1 cellular context compared by ENCODE assay signal in the genomic region with DNA sequence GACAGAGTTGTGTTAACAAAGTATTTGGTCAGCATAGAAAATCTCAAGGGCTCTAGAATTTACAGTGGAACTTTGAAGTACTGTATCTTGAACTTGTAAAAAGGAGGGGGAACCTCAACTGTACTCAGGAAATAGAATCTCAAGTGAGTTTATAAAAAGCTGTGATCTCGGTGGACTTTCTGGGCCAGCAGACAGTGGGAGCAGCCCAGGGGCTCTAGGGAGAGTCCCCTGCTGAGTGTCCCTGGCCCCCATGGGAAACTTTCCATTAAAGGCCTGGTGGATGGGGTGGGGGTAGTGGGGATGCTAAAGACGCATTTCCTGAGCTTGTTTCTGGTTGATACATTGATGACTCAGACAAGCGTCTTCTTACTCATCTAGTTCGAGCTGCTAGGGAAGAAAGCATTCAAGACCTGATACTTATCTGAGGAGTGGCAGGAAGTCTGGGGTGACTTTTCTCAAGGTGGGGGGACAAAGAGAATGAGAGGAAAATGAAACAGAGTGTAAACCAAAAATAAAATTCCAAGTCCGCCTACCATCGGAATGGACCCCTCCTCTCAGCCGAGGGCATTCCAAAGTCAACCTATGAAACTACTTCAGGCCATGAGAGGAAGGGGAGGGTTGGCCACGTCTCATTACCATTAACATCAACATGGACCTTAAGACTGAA.
A peak's percentile ranks its signal among the peaks of the same experiment; 100 is the strongest.
TF ChIP-seq lines count a peak whose summit lies in the region.

No MANE protein-coding gene starts in this region.

TF ChIP-seq in HCT116, 20 proteins besides CTCF, POLR2A, EP300 and RAD21 (continued from another document):
- TF ChIP-seq CEBPB (IDR thresholded peaks at IDR 0.05; ENCODE audit: low read depth) = 0 out of 2 replicates have a peak, but pooled peaks have one; percentile 12
- no peak for TF ChIP-seq POLR2AphosphoS5 (IDR thresholded peaks at IDR 0.05; ENCODE audit: low read depth, low read length)
- TF ChIP-seq, protein P1, sequence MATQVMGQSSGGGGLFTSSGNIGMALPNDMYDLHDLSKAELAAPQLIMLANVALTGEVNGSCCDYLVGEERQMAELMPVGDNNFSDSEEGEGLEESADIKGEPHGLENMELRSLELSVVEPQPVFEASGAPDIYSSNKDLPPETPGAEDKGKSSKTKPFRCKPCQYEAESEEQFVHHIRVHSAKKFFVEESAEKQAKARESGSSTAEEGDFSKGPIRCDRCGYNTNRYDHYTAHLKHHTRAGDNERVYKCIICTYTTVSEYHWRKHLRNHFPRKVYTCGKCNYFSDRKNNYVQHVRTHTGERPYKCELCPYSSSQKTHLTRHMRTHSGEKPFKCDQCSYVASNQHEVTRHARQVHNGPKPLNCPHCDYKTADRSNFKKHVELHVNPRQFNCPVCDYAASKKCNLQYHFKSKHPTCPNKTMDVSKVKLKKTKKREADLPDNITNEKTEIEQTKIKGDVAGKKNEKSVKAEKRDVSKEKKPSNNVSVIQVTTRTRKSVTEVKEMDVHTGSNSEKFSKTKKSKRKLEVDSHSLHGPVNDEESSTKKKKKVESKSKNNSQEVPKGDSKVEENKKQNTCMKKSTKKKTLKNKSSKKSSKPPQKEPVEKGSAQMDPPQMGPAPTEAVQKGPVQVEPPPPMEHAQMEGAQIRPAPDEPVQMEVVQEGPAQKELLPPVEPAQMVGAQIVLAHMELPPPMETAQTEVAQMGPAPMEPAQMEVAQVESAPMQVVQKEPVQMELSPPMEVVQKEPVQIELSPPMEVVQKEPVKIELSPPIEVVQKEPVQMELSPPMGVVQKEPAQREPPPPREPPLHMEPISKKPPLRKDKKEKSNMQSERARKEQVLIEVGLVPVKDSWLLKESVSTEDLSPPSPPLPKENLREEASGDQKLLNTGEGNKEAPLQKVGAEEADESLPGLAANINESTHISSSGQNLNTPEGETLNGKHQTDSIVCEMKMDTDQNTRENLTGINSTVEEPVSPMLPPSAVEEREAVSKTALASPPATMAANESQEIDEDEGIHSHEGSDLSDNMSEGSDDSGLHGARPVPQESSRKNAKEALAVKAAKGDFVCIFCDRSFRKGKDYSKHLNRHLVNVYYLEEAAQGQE (IDR thresholded peaks at IDR 0.05; ENCODE audit: low read depth) = no peak
